In genomic region chr12:56699020-56699661, GRCh38 we compare ENCODE assay signal across 1 cellular context.
TF ChIP-seq lines count a peak whose summit lies in the region.

No MANE protein-coding gene starts in this region.

TF ChIP-seq in H1, 55 proteins besides CTCF, POLR2A, EP300 and RAD21:
- TF ChIP-seq JUN (IDR thresholded peaks at IDR 0.05; ENCODE audit: low read depth, low read length) (no peak), BCL11A (IDR thresholded peaks at IDR 0.05; ENCODE audit: low read depth in 2 of 2, low read length in 2 of 2) (no peak), HDAC2 (IDR thresholded peaks at IDR 0.05; ENCODE audit: borderline replicate concordance in 1 of 2, low read depth in 2 of 2, low read length in 2 of 2) (no peak), KDM5A (IDR thresholded peaks at IDR 0.05; ENCODE audit: low read length) (no peak), YY1 (IDR thresholded peaks at IDR 0.05; ENCODE audit: low read depth, low read length) (no peak), SIN3A (conservative IDR thresholded peaks at IDR 0.05 in 1 of 2, IDR thresholded peaks at IDR 0.05 in 1 of 2; ENCODE audit: low read depth in 1 of 2, low read length in 2 of 2) (no peak), MAX (IDR thresholded peaks at IDR 0.05) (no peak), RFX5 (IDR thresholded peaks at IDR 0.05; ENCODE audit: borderline replicate concordance, low read depth, low read length) (no peak), TBP (IDR thresholded peaks at IDR 0.05; ENCODE audit: low read depth, low read length) (no peak), SAP30 (IDR thresholded peaks at IDR 0.05; ENCODE audit: insufficient read depth, insufficient replicate concordance, low read length) (no peak), CEBPB (IDR thresholded peaks at IDR 0.05; ENCODE audit: low read depth, low read length) (no peak), GTF2F1 (IDR thresholded peaks at IDR 0.05; ENCODE audit: borderline replicate concordance, low read depth, low read length) (no peak), RBBP5 (IDR thresholded peaks at IDR 0.05; ENCODE audit: borderline replicate concordance, low read depth, low read length) (no peak), ATF3 (IDR thresholded peaks at IDR 0.05; ENCODE audit: insufficient read depth, low read depth, low read length) (no peak), KDM1A (IDR thresholded peaks at IDR 0.05; ENCODE audit: borderline replicate concordance, low read length) (no peak), SIX5 (IDR thresholded peaks at IDR 0.05; ENCODE audit: low read depth, low read length) (no peak)
- TF ChIP-seq, protein P1, sequence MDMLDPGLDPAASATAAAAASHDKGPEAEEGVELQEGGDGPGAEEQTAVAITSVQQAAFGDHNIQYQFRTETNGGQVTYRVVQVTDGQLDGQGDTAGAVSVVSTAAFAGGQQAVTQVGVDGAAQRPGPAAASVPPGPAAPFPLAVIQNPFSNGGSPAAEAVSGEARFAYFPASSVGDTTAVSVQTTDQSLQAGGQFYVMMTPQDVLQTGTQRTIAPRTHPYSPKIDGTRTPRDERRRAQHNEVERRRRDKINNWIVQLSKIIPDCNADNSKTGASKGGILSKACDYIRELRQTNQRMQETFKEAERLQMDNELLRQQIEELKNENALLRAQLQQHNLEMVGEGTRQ (IDR thresholded peaks at IDR 0.05; ENCODE audit: low read length) = no peak
